Comparison of ENCODE assay signal across 18 cellular contexts in genomic region chr11:103716363-103716762, GRCh38.
DNase-seq lines count a peak whose midpoint lies in the region; ATAC-seq and TF ChIP-seq lines count a peak whose summit lies in the region.
"Had no signal": no experiment of that assay in that cellular context is flagged by ENCODE, and none has a peak within 500 bp of the region (broad histone marks: within the 10 kb centered on the region; RNA-seq: fewer than 3 reads in every experiment).

No MANE protein-coding gene starts in this region.

- no peaks in the 10 kb centered on the region for H3F3A ChIP-seq in GM23338 (replicated peaks; ENCODE audit: low read depth)

- no peak overlapping the region for H3K23ac ChIP-seq in mesenchymal stem cell (ENCODE audit: low read length in 2 of 2)

- H3K9me2 ChIP-seq in GM23338 (ENCODE audit: insufficient read depth): 0 out of 2 replicates have a peak, but pooled peaks cover 8% of the 10 kb centered on the region

- H3K27ac ChIP-seq in GM23338 (ENCODE audit: low read depth): no peak overlapping the region
- H3K27ac ChIP-seq in mesenchymal stem cell (ENCODE audit: low read length, poor library complexity, severe bottlenecking): no peak overlapping the region

- H3K4me3 ChIP-seq in GM23338: no peak overlapping the region
- H3K4me3 ChIP-seq in mesenchymal stem cell (ENCODE audit: insufficient read depth in 1 of 2, low read depth in 1 of 2, low read length in 2 of 2): no peak overlapping the region
- H3K4me3 ChIP-seq: HAP-1 had no signal

- H3K9me3 Mint-ChIP-seq in GM23338 (no peaks in the 10 kb centered on the region), chondrocyte (ENCODE audit: low read depth) (peaks cover 10% of the 10 kb centered on the region)
- no peaks in the 10 kb centered on the region for H3K9me3 Mint-ChIP-seq in activated T-helper 1 cell treated with anti-CD3 and anti-CD28 coated beads, Interleukin-12 subunit alpha, Interleukin-12 subunit beta, Interleukin-2, Interleukin-4 antibody, amounts not matched to agents 30 ng/mL and 10 ng/mL and 1 ng/mL, durations not matched to agents 14 hours and 24 hours and 36 hours
- H3K9me3 Mint-ChIP-seq: HFFc6 had no signal

- H2BK120ac ChIP-seq in mesenchymal stem cell (ENCODE audit: low read depth, low read length): no peak overlapping the region

- H3K79me2 ChIP-seq in GM23338 (replicated peaks; ENCODE audit: insufficient read depth): no peaks in the 10 kb centered on the region

- peak overlapping the region in 1 of 2 experiments; percentile 1 for H2BK12ac ChIP-seq in mesenchymal stem cell (ENCODE audit: low read length in 2 of 2)

- CTCF ChIA-PET in GM10248 (lab: Yijun Ruan, JAX): no interaction called here

- no peak overlapping the region for H2BK5ac ChIP-seq in mesenchymal stem cell (ENCODE audit: low read depth, low read length, poor library complexity, severe bottlenecking)

- H3K4me1 ChIP-seq in GM23338 (ENCODE audit: insufficient read depth) (no peaks in the 10 kb centered on the region), mesenchymal stem cell (ENCODE audit: control insufficient read depth, insufficient read depth, low read depth, low read length) (no peaks in the 10 kb centered on the region)
- H3K4me1 ChIP-seq: HAP-1 had no signal

- intact Hi-C loops in activated T-helper 1 cell treated with anti-CD3 and anti-CD28 coated beads, Interleukin-12 subunit alpha, Interleukin-12 subunit beta, Interleukin-2, Interleukin-4 antibody, amounts not matched to agents 30 ng/mL and 10 ng/mL and 1 ng/mL, durations not matched to agents 14 hours and 24 hours and 36 hours (cut with micrococcal nuclease): no loop called here

- H4K20me1 ChIP-seq in GM23338 (replicated peaks; ENCODE audit: insufficient read depth): no peaks in the 10 kb centered on the region

- TF ChIP-seq CTCF in GM23338 (conservative IDR thresholded peaks at IDR 0.05; ENCODE audit: low read depth in 2 of 2): no peak
- TF ChIP-seq CTCF in chondrocyte (IDR thresholded peaks at IDR 0.05): no peak
- no peak for TF ChIP-seq CTCF in GM10248 (IDR thresholded peaks at IDR 0.05; ENCODE audit: control extremely low read depth, extremely low read depth, low read depth, missing control alignments)

- DNase-seq in GM23338 (ENCODE audit: low spot score) (no peak), chondrocyte (ENCODE audit: low spot score) (peak; percentile 55), mesenchymal stem cell (no peak), NCI-H2107 (lab: John Stamatoyannopoulos, UW) (no peak), GM10248 (ENCODE audit: extremely low spot score) (no peak)
- DNase-seq in activated T-helper 1 cell treated with anti-CD3 and anti-CD28 coated beads, Interleukin-12 subunit alpha, Interleukin-12 subunit beta, Interleukin-2, Interleukin-4 antibody, amounts not matched to agents 30 ng/mL and 10 ng/mL and 1 ng/mL, durations not matched to agents 14 hours and 24 hours and 36 hours (ENCODE audit: low spot score): no peak
- DNase-seq: 8988T; C1 segment of cervical spinal cord; Calu3; CD4-positive, alpha-beta memory T cell; COR-L47; DMS53; DMS79 treated with DMSO at 0.1 percent for 48 hours; GF-D8; GOT3; HFFc6 had no signal

- H3K79me1 ChIP-seq in mesenchymal stem cell (replicated peaks; ENCODE audit: low read length, poor library complexity, severe bottlenecking): no peaks in the 10 kb centered on the region

- no peak overlapping the region for H3K4me2 ChIP-seq in GM23338
- H3K4me2 ChIP-seq in mesenchymal stem cell (ENCODE audit: low read length, poor library complexity, severe bottlenecking): no peak overlapping the region

- H3K36me3 Mint-ChIP-seq in GM23338 (ENCODE audit: low read depth) (no peaks in the 10 kb centered on the region), chondrocyte (ENCODE audit: low read depth) (peaks cover 2% of the 10 kb centered on the region)
- H3K36me3 Mint-ChIP-seq in activated T-helper 1 cell treated with anti-CD3 and anti-CD28 coated beads, Interleukin-12 subunit alpha, Interleukin-12 subunit beta, Interleukin-2, Interleukin-4 antibody, amounts not matched to agents 30 ng/mL and 10 ng/mL and 1 ng/mL, durations not matched to agents 14 hours and 24 hours and 36 hours (ENCODE audit: low read depth): no peaks in the 10 kb centered on the region
- H3K36me3 Mint-ChIP-seq: CD4-positive, alpha-beta memory T cell had no signal

- no peak overlapping the region for H3K4me3 Mint-ChIP-seq in GM23338
- H3K4me3 Mint-ChIP-seq in chondrocyte (ENCODE audit: unreplicated experiment): no peak overlapping the region
- H3K4me3 Mint-ChIP-seq in activated T-helper 1 cell treated with anti-CD3 and anti-CD28 coated beads, Interleukin-12 subunit alpha, Interleukin-12 subunit beta, Interleukin-2, Interleukin-4 antibody, amounts not matched to agents 30 ng/mL and 10 ng/mL and 1 ng/mL, durations not matched to agents 14 hours and 24 hours and 36 hours: no peak overlapping the region
- H3K4me3 Mint-ChIP-seq: CD4-positive, alpha-beta memory T cell; HFFc6 had no signal

- POLR2A ChIA-PET in GM10248 (lab: Yijun Ruan, JAX): no interaction called here

- H3K9me3 ChIP-seq in mesenchymal stem cell (ENCODE audit: control insufficient read depth, low read length): no peaks in the 10 kb centered on the region
- H3K9me3 ChIP-seq: HAP-1 had no signal

- ATAC-seq in GM23338 (no peak), HG02981 (IDR thresholded peaks at IDR 0.05; ENCODE audit: unreplicated experiment) (no peak)

- no peak overlapping the region for H2BK15ac ChIP-seq in mesenchymal stem cell (ENCODE audit: low read depth, poor library complexity, severe bottlenecking)

- H3K36me3 ChIP-seq in GM23338 (ENCODE audit: insufficient read depth): no peaks in the 10 kb centered on the region
- H3K36me3 ChIP-seq in mesenchymal stem cell (ENCODE audit: control insufficient read depth in 1 of 2, insufficient read depth in 2 of 2, low read depth in 1 of 2, low read length in 2 of 2): no peaks in the 10 kb centered on the region
- H3K36me3 ChIP-seq: HAP-1 had no signal

- no peaks in the 10 kb centered on the region for H3K4me1 Mint-ChIP-seq in GM23338
- peaks cover 3% of the 10 kb centered on the region for H3K4me1 Mint-ChIP-seq in chondrocyte (ENCODE audit: low read depth)
- no peaks in the 10 kb centered on the region for H3K4me1 Mint-ChIP-seq in activated T-helper 1 cell treated with anti-CD3 and anti-CD28 coated beads, Interleukin-12 subunit alpha, Interleukin-12 subunit beta, Interleukin-2, Interleukin-4 antibody, amounts not matched to agents 30 ng/mL and 10 ng/mL and 1 ng/mL, durations not matched to agents 14 hours and 24 hours and 36 hours (ENCODE audit: low read depth)

- H3K18ac ChIP-seq in mesenchymal stem cell (ENCODE audit: low read depth in 1 of 2, low read length in 2 of 2): no peak overlapping the region

- 73% methylated on average over 3 of the region's 3 CpGs for WGBS in mesenchymal stem cell

- H2AFZ ChIP-seq in GM23338 (peak overlapping the region; percentile 35; the same call in 1 of the 2 replicates), mesenchymal stem cell (ENCODE audit: low read depth, low read length) (no peak overlapping the region)

- no peak overlapping the region for H2AK5ac ChIP-seq in mesenchymal stem cell (ENCODE audit: low read length, severe bottlenecking)

- H4K91ac ChIP-seq in mesenchymal stem cell (ENCODE audit: low read length): peak overlapping the region; percentile 9

- peak overlapping the region in 1 of 2 experiments; percentile 87 for H3K14ac ChIP-seq in mesenchymal stem cell (ENCODE audit: low read length in 2 of 2)

- H3K27ac Mint-ChIP-seq in GM23338: no peak overlapping the region
- no peak overlapping the region for H3K27ac Mint-ChIP-seq in chondrocyte (ENCODE audit: unreplicated experiment)
- H3K27ac Mint-ChIP-seq in activated T-helper 1 cell treated with anti-CD3 and anti-CD28 coated beads, Interleukin-12 subunit alpha, Interleukin-12 subunit beta, Interleukin-2, Interleukin-4 antibody, amounts not matched to agents 30 ng/mL and 10 ng/mL and 1 ng/mL, durations not matched to agents 14 hours and 24 hours and 36 hours: no peak overlapping the region
- H3K27ac Mint-ChIP-seq: HFFc6 had no signal

- H4K8ac ChIP-seq in mesenchymal stem cell (ENCODE audit: low read length): no peak overlapping the region

- no peak overlapping the region for H3K4ac ChIP-seq in mesenchymal stem cell (ENCODE audit: low read depth in 1 of 2, low read length in 2 of 2)

- no peaks in the 10 kb centered on the region for H3K27me3 Mint-ChIP-seq in GM23338 (ENCODE audit: insufficient read depth, low read depth, poor library complexity)
- H3K27me3 Mint-ChIP-seq in chondrocyte (ENCODE audit: low read depth): peaks cover 2% of the 10 kb centered on the region
- no peaks in the 10 kb centered on the region for H3K27me3 Mint-ChIP-seq in activated T-helper 1 cell treated with anti-CD3 and anti-CD28 coated beads, Interleukin-12 subunit alpha, Interleukin-12 subunit beta, Interleukin-2, Interleukin-4 antibody, amounts not matched to agents 30 ng/mL and 10 ng/mL and 1 ng/mL, durations not matched to agents 14 hours and 24 hours and 36 hours (ENCODE audit: insufficient read depth)

- H3K27me3 ChIP-seq in GM23338 (ENCODE audit: insufficient read depth): no peaks in the 10 kb centered on the region
- H3K27me3 ChIP-seq in mesenchymal stem cell (ENCODE audit: control insufficient read depth in 1 of 2, insufficient read depth in 1 of 2, low read length in 2 of 2): no peaks in the 10 kb centered on the region

- no peak overlapping the region for H3K9ac ChIP-seq in mesenchymal stem cell (ENCODE audit: low read length)

TF ChIP-seq in GM23338, 12 proteins besides CTCF, POLR2A, EP300 and RAD21 (continues in another document):
- no peak for TF ChIP-seq EZH2phosphoT487 (IDR thresholded peaks at IDR 0.05; ENCODE audit: unreplicated experiment)
